9 cellular contexts compared by ENCODE assay signal in genomic region chr1:161390559-161390858, GRCh38. TPM values are rescaled to one million over a fixed set of nuclear protein-coding genes. Genes with fewer than 3 reads are reported as not detected.
A peak's percentile ranks its signal among the peaks of the same experiment; 100 is the strongest.
DNase-seq lines count a peak whose midpoint lies in the region; ATAC-seq, FAIRE-seq and TF ChIP-seq lines count a peak whose summit lies in the region.
"Had no signal": no experiment of that assay in that cellular context is flagged by ENCODE, and none has a peak within 500 bp of the region (broad histone marks: within the 10 kb centered on the region; RNA-seq: fewer than 3 reads in every experiment).

No MANE protein-coding gene starts in this region.

- no peak for TF ChIP-seq RAD21 in K562 (CRISPR knock-in tag; conservative IDR thresholded peaks at IDR 0.05 in 1 of 2, IDR thresholded peaks at IDR 0.05 in 1 of 2)

- FAIRE-seq in K562 (lab: Jason Lieb, UNC), result no peak

- no peak overlapping the region for H3K4ac ChIP-seq in mesendoderm (ENCODE audit: low read depth, low read length)

- H2AK5ac ChIP-seq in mesendoderm (ENCODE audit: low read length), result no peak overlapping the region

- ATAC-seq in HG03280 (IDR thresholded peaks at IDR 0.05; ENCODE audit: unreplicated experiment) (peak; percentile 9), K562 (no peak), HG03354 (IDR thresholded peaks at IDR 0.05; ENCODE audit: poor library complexity, severe bottlenecking, unreplicated experiment) (no peak), GM18502 (IDR thresholded peaks at IDR 0.05; ENCODE audit: poor library complexity, unreplicated experiment) (no peak), GM21515 (IDR thresholded peaks at IDR 0.05; ENCODE audit: unreplicated experiment) (no peak)

- BruUV-seq in Caco-2 (replicated peaks; lab: Mats Ljungman, UMichigan) (TSS peak; percentile 81), K562 (replicated peaks; lab: Mats Ljungman, UMichigan) (TSS peak; percentile 92)

- peaks cover 8% of the 10 kb centered on the region for H3K4me1 Mint-ChIP-seq in Caco-2 (ENCODE audit: low read depth, unreplicated experiment)

- H3K27me3 ChIP-seq in Caco-2 (replicated peaks; ENCODE audit: control insufficient read depth, insufficient read depth, low read length) (no peaks in the 10 kb centered on the region), K562 (ENCODE audit: control insufficient read depth in 2 of 2, insufficient read depth in 2 of 2, low read length in 2 of 2) (no peaks in the 10 kb centered on the region), mesendoderm (ENCODE audit: insufficient read depth, low read length, poor library complexity) (no peaks in the 10 kb centered on the region)

- H3K23ac ChIP-seq in mesendoderm (ENCODE audit: low read length), result no peak overlapping the region

- peaks cover 6% of the 10 kb centered on the region for H3K36me3 Mint-ChIP-seq in Caco-2 (ENCODE audit: insufficient read depth, unreplicated experiment)

- H3K56ac ChIP-seq in mesendoderm (ENCODE audit: low read length), result peak overlapping the region; percentile 91

- peak overlapping the region; percentile 97 for H3K4me3 Mint-ChIP-seq in Caco-2 (ENCODE audit: unreplicated experiment)

- no peaks in the 10 kb centered on the region for H3K9me3 ChIP-seq in Caco-2
- H3K9me3 ChIP-seq in K562 (replicated peaks; ENCODE audit: control insufficient read depth, insufficient read depth, low read depth, low read length), result no peaks in the 10 kb centered on the region

- POLR2A ChIA-PET in Caco-2 (lab: Charles Lee) (no interaction called here), K562 (lab: Yijun Ruan, JAX) (interaction anchor here (0.7 to 1.5 kb wide), 3 partner anchors 10 to 76 kb away, joined by 3 to 5 read pairs (median 3); partner anchors contain the start of gene SDHC)

- H2BK5ac ChIP-seq in mesendoderm (ENCODE audit: low read length), result no peak overlapping the region

- H3K27ac ChIP-seq in K562 (ENCODE audit: extremely low read depth, low read depth, low read length) (peak overlapping the region; percentile 77), mesendoderm (ENCODE audit: low read depth, low read length) (no peak overlapping the region)

- intact Hi-C loops in Caco-2 (cut with micrococcal nuclease; ENCODE audit: unreplicated experiment) (loop anchor here (1.0 to 10.0 kb wide), 2 partner anchors 9 to 54 kb away; no protein-coding TSS in a partner anchor), K562 (cut with micrococcal nuclease) (no loop called here)

- DNase-seq in Caco-2, result no peak
- DNase-seq in K562 (ENCODE audit: extremely low read depth in 1 of 4, low spot score in 3 of 4), result peak in 1 of 4 experiments; percentile 15
- DNase-seq in mesendoderm, result peak; percentile 36
- no peak for DNase-seq in DMS 273 (lab: John Stamatoyannopoulos, UW; ENCODE audit: unreplicated experiment)

- no peaks in the 10 kb centered on the region for H3K27me3 Mint-ChIP-seq in Caco-2 (ENCODE audit: insufficient read depth, unreplicated experiment)

- H4K20me1 ChIP-seq in K562 (replicated peaks; ENCODE audit: control insufficient read depth, insufficient read depth, low read length), result no peaks in the 10 kb centered on the region

- H3K79me1 ChIP-seq in mesendoderm (ENCODE audit: low read length), result no peaks in the 10 kb centered on the region

- H2BK15ac ChIP-seq in mesendoderm (replicated peaks; ENCODE audit: low read depth), result no peak overlapping the region

- no peak overlapping the region for H3K18ac ChIP-seq in mesendoderm (ENCODE audit: low read length)

- TF ChIP-seq CTCF in Caco-2 (IDR thresholded peaks at IDR 0.05; ENCODE audit: insufficient read depth in 1 of 2, low read depth in 1 of 2, low read length in 1 of 2, severe bottlenecking in 1 of 2, unreplicated experiment in 1 of 2) (no peak), K562 (IDR thresholded peaks at IDR 0.05 in 2 of 3, conservative IDR thresholded peaks at IDR 0.05 in 1 of 3; ENCODE audit: insufficient read depth in 2 of 3, low read depth in 1 of 3, low read length in 3 of 3) (no peak)

- peak overlapping the region; percentile 92 for H2AFZ ChIP-seq in K562 (ENCODE audit: low read depth, low read length)

- no peaks in the 10 kb centered on the region for H3K79me2 ChIP-seq in K562 (ENCODE audit: control insufficient read depth, insufficient read depth, low read length)
- no peaks in the 10 kb centered on the region for H3K79me2 ChIP-seq in mesendoderm (ENCODE audit: control insufficient read depth, insufficient read depth, low read length)

- H3K4me3 ChIP-seq in Caco-2 (ENCODE audit: low read depth, low read length), result peak overlapping the region; percentile 90
- peak overlapping the region; percentile 55 for H3K4me3 ChIP-seq in K562
- peak overlapping the region; percentile 88 for H3K4me3 ChIP-seq in mesendoderm (ENCODE audit: low read length)

- H3K27ac Mint-ChIP-seq in Caco-2 (ENCODE audit: unreplicated experiment), result peak overlapping the region; percentile 96

- no peak overlapping the region for H2BK120ac ChIP-seq in mesendoderm (ENCODE audit: low read depth, low read length)

- H3K4me1 ChIP-seq in Caco-2 (peaks cover 4% of the 10 kb centered on the region; the same call in 1 of the 2 replicates), K562 (replicated peaks in 1 of 2; ENCODE audit: control insufficient read depth in 2 of 2, insufficient read depth in 2 of 2, low read length in 2 of 2) (peaks cover 9 to 14% of the 10 kb centered on the region in 2 experiments; a peak in 3 of 5 replicates), mesendoderm (ENCODE audit: control insufficient read depth, low read depth, low read length) (no peaks in the 10 kb centered on the region)

- 9% methylated on average over 13 of the region's 13 CpGs for WGBS in K562 (ENCODE audit: insufficient coverage, low coverage, missing lambda C conversion rate)
- WGBS in mesendoderm (ENCODE audit: extremely low coverage, insufficient coverage, low lambda C conversion rate), result no CpG with 5 or more reads among the region's 13 CpGs

- H3K9me1 ChIP-seq in K562 (ENCODE audit: control insufficient read depth, insufficient read depth, low read length), result no peaks in the 10 kb centered on the region

- CTCF ChIA-PET in Caco-2 (lab: Charles Lee), result interaction anchor here (1.1 kb wide), 1 partner anchor 167 kb away, joined by 4 read pairs; the partner anchor contains the start of gene APOA2
- CTCF ChIA-PET in K562 (lab: Yijun Ruan, JAX; ENCODE audit: low intra/inter-chr PET ratio), result no interaction called here

- in situ Hi-C loops in K562 (cut with MboI), result no loop called here

- H4K5ac ChIP-seq in mesendoderm (ENCODE audit: low read length), result no peak overlapping the region

- H3K9ac ChIP-seq in K562 (ENCODE audit: insufficient read depth in 1 of 2, low read depth in 2 of 2, low read length in 2 of 2) (peak overlapping the region; percentile 75 to 97), mesendoderm (ENCODE audit: low read length) (peak overlapping the region; percentile 88)

- TF ChIP-seq EP300 in K562 (IDR thresholded peaks at IDR 0.05; ENCODE audit: low read length), result no peak

- peak overlapping the region; percentile 79 for H3K4me2 ChIP-seq in K562 (ENCODE audit: insufficient read depth, low read length)
- H3K4me2 ChIP-seq in mesendoderm (ENCODE audit: low read length), result peak overlapping the region; percentile 96

- no peaks in the 10 kb centered on the region for H3K36me3 ChIP-seq in Caco-2 (ENCODE audit: control insufficient read depth, insufficient read depth, low read length)
- H3K36me3 ChIP-seq in K562 (ENCODE audit: control insufficient read depth, insufficient read depth, low read length), result no peaks in the 10 kb centered on the region
- no peaks in the 10 kb centered on the region for H3K36me3 ChIP-seq in mesendoderm (ENCODE audit: control insufficient read depth, insufficient read depth, low read length)

- H4K8ac ChIP-seq in mesendoderm (ENCODE audit: low read depth, low read length), result no peak overlapping the region

- TF ChIP-seq POLR2A in K562 (conservative IDR thresholded peaks at IDR 0.05), result no peak

- H3K9me3 Mint-ChIP-seq in Caco-2 (ENCODE audit: unreplicated experiment), result no peaks in the 10 kb centered on the region

TF ChIP-seq in K562, 482 proteins besides CTCF, POLR2A, EP300 and RAD21 (continues in another document):
- no peak for TF ChIP-seq NR4A1 (CRISPR knock-in tag; IDR thresholded peaks at IDR 0.05)
- TF ChIP-seq NR4A1 (tag; IDR thresholded peaks at IDR 0.05), result no peak
- peak; percentile 1; the same call in 1 of the 2 replicates for TF ChIP-seq HDAC8 (tag; IDR thresholded peaks at IDR 0.05)
- 0 out of 2 replicates have a peak, but pooled peaks have one; percentile 29 for TF ChIP-seq ZBED1 (IDR thresholded peaks at IDR 0.05)
- TF ChIP-seq HNRNPLL (IDR thresholded peaks at IDR 0.05; ENCODE audit: low read depth, low read length, poor library complexity, severe bottlenecking), result peak; percentile 72
- no peak for TF ChIP-seq ZNF655 (CRISPR knock-in tag; IDR thresholded peaks at IDR 0.05)
- TF ChIP-seq L3MBTL2 (IDR thresholded peaks at IDR 0.05), result no peak; the same call in 1 of the 2 replicates
- no peak for TF ChIP-seq SNRNP70 (optimal IDR thresholded peaks at IDR 0.05; ENCODE audit: low read depth, low read length)
- TF ChIP-seq KLF16 (IDR thresholded peaks at IDR 0.05), result no peak

RNA-seq across cellular contexts. Expression of gene CFAP126, which starts 22.8 kb away (rescaled TPM):
- total RNA-seq in Caco-2 (2022) (not detected in 2 replicates), K562 (2014; rRNA removed) (not detected in 2 replicates), K562 (2014; rRNA removed; fragmentation: Illumina TruSeq; extraction: Trizol) (not detected in 2 replicates), K562 (2015; rRNA removed; fragmentation: Illumina TruSeq; extraction: Trizol) (not detected in 2 replicates), K562 (2021) (not detected in 2 replicates)
- not detected in 2 replicates for total RNA-seq in K562 (2011; cell fraction: chromatin; rRNA removed; ENCODE audit: low replicate concordance)
- not detected in 2 replicates for total RNA-seq in K562 (2011; cell fraction: nucleolus; rRNA removed)
- not detected in 2 replicates for total RNA-seq in K562 (2011; cell fraction: nucleoplasm; rRNA removed)
- polyA plus RNA-seq in K562 (2011; rRNA removed) (not detected in 2 replicates), K562 (2014; fragmentation: Illumina TruSeq; extraction: Trizol) (not detected in 2 replicates), K562 (2014; fragmentation: Nextera tagmentation; extraction: Ambion mirVana) (not detected), K562 (2014; rRNA removed) (not detected in 2 replicates)
- not detected in 2 replicates for polyA plus RNA-seq in K562 (2011; cell fraction: cytosol; rRNA removed)
- not detected in 2 replicates for polyA plus RNA-seq in K562 (2011; cell fraction: nucleus; rRNA removed)
- not detected in 2 replicates for polyA plus RNA-seq in K562 (2012)
- not detected in 2 replicates for polyA minus RNA-seq in K562 (2011; rRNA and poly(A)+ RNA removed)
- polyA minus RNA-seq in K562 (2011; cell fraction: cytosol; rRNA and poly(A)+ RNA removed), result not detected in 2 replicates
- not detected in 2 replicates for polyA minus RNA-seq in K562 (2011; cell fraction: nucleus; rRNA and poly(A)+ RNA removed)
- not detected for polyA plus RNA-seq in mesendoderm (2013, experiment 1 of 2)
- polyA plus RNA-seq in mesendoderm (2013, experiment 2 of 2), result not detected
- total RNA-seq: M059J had no signal
